In genomic region chrX:119516157-119516702, GRCh38 we compare ENCODE assay signal across 8 cellular contexts. TPM values are rescaled to one million over a fixed set of nuclear protein-coding genes. Genes with fewer than 3 reads are reported as not detected.
DNase-seq lines count a peak whose midpoint lies in the region; ATAC-seq and TF ChIP-seq lines count a peak whose summit lies in the region.

No MANE protein-coding gene starts in this region.

- no peaks in the 10 kb centered on the region for H3K9me3 ChIP-seq in tibial artery

- TF ChIP-seq CTCF in GM13977 (IDR thresholded peaks at IDR 0.05; ENCODE audit: extremely low read depth, insufficient read depth, missing control alignments) (peak; percentile 86), WI38 (IDR thresholded peaks at IDR 0.05; ENCODE audit: low read depth, low read length) (peak; percentile 72), tibial artery (IDR thresholded peaks at IDR 0.05) (peak; percentile 65 to 67)

- H3K36me3 ChIP-seq in tibial artery: no peaks in the 10 kb centered on the region

- H3K4me1 ChIP-seq in tibial artery: peaks cover 0 to 5% (median 0%) of the 10 kb centered on the region in 4 donors

- no peak overlapping the region for H3K4me3 ChIP-seq in WI38 (ENCODE audit: low read depth, low read length)
- H3K4me3 ChIP-seq in tibial artery: no peak overlapping the region

- no peaks in the 10 kb centered on the region for H3K27me3 ChIP-seq in tibial artery

- intact Hi-C loops in tibial artery (cut with DNase I; ENCODE audit: low total_unique reads): loop anchor here (10.0 kb wide), 1 partner anchor 59 kb away; the partner anchor contains the start of gene UBE2A

- peak; percentile 70 for ATAC-seq in HG02981 (IDR thresholded peaks at IDR 0.05; ENCODE audit: unreplicated experiment)

- no peak overlapping the region for H3K27ac ChIP-seq in tibial artery

- peak; percentile 69 for DNase-seq in AG08396 (ENCODE audit: low spot score)
- peak; percentile 84 for DNase-seq in GM13977 (ENCODE audit: low spot score)
- peak; percentile 49 for DNase-seq in NCI-H2196 treated with DMSO at 0.1 percent for 48 hours (lab: John Stamatoyannopoulos, UW; ENCODE audit: unreplicated experiment)
- peak; percentile 45 to 72 for DNase-seq in dermis microvascular lymphatic vessel endothelial cell (ENCODE audit: low read depth in 2 of 2)
- peak; percentile 76 to 79 for DNase-seq in lung microvascular endothelial cell (ENCODE audit: low read depth in 2 of 2)
- DNase-seq in tibial artery: no peak

- in situ Hi-C loops in GM13977 (cut with MboI; ENCODE audit: low pct_unique_long_range_greater_than_20kb, low sequenced_read_pairs, unreplicated experiment): loop anchor here (25.0 kb wide), 2 partner anchors 221 to 371 kb away; partner anchors contain the start of gene AKAP14

RNA-seq across cellular contexts. Expression of gene SLC25A5, which starts 48.0 kb away (rescaled TPM):
- 255 and 256 TPM in 2 replicates for total RNA-seq in dermis microvascular lymphatic vessel endothelial cell
- total RNA-seq in lung microvascular endothelial cell: 146 and 223 TPM in 2 replicates

RNA-seq across cellular contexts. Expression of gene STEEP1, which starts 49.0 kb away (rescaled TPM):
- 34.4 and 36.9 TPM in 2 replicates for total RNA-seq in dermis microvascular lymphatic vessel endothelial cell
- total RNA-seq in lung microvascular endothelial cell: 28.8 and 35.1 TPM in 2 replicates

RNA-seq across cellular contexts. Expression of gene UBE2A, which starts 58.1 kb away (rescaled TPM):
- total RNA-seq in dermis microvascular lymphatic vessel endothelial cell (15.1 and 23.4 TPM in 2 replicates), lung microvascular endothelial cell (14.6 and 16.3 TPM in 2 replicates)

Comparison
In these comparisons a context has a peak if more than half of its experiments do, and no peak if none do; other contexts are left out.
1. DNase-seq: peak in AG08396 (single experiment), GM13977 (single experiment), NCI-H2196 treated with DMSO at 0.1 percent for 48 hours (single experiment), dermis microvascular lymphatic vessel endothelial cell (2 of 2) and lung microvascular endothelial cell (2 of 2); none in tibial artery (0 of 2).
2. Peak in every context shown above with its lines, with median percentiles within 50 percentile points of each other: CTCF ChIP-seq.